ENCODE assay signal across 14 cellular contexts in the genomic region with DNA sequence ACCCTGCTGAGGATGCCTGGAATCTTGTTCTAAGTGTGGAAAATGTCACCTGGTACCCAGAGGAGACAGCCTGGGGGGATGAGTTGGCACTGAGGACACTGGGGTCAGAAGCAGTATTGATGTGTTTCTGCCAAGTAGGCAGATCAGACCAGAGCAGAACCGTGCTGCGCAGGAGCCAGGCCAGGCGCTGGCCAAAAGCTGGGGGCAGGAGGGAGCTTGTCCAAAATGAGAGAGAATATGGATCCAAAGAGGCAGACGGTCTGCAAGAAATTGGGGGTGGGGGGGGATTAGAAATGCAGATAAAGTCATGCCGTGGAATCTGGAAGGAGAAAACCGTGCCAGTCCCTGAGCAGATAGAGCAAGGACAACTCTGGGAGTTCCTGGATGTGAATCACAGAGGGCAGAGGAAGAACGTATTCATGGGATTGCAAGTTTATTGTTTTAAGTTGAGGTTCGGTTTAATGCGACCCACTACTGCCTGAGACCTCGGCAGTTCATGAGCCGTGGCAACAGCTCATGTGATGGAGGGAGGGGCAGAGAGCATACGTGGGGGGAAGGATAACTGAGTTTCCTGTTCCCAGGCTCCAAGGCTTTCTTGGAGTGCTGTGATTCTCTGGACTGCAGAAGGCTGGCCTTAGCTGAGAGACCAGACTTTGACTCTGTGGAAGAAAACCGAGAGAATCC.
A peak's percentile ranks its signal among the peaks of the same experiment; 100 is the strongest.
DNase-seq lines count a peak whose midpoint lies in the region; ATAC-seq and TF ChIP-seq lines count a peak whose summit lies in the region.
"Had no signal": no experiment of that assay in that cellular context is flagged by ENCODE, and none has a peak within 500 bp of the region (broad histone marks: within the 10 kb centered on the region; RNA-seq: fewer than 3 reads in every experiment).

No MANE protein-coding gene starts in this region.

- peaks cover 0 to 3% (median 0%) of the 10 kb centered on the region in 5 experiments for H3K9me3 Mint-ChIP-seq in brain
- H3K9me3 Mint-ChIP-seq: activated naive CD4-positive, alpha-beta T cell treated with anti-CD3 and anti-CD28 coated beads, Interleukin-2, amount 50 U/mL, for 72 hours; endodermal cell had no signal

- H3K23ac ChIP-seq in trophoblast cell (ENCODE audit: low read length): no peak overlapping the region

- TF ChIP-seq CTCF in brain (conservative IDR thresholded peaks at IDR 0.05): no peak

- H3K27ac Mint-ChIP-seq in brain: peak overlapping the region in 3 of 5 experiments; percentile 17 to 81 (median 53)
- H3K27ac Mint-ChIP-seq: activated naive CD4-positive, alpha-beta T cell treated with anti-CD3 and anti-CD28 coated beads, Interleukin-2, amount 50 U/mL, for 72 hours; endodermal cell had no signal

- no peaks in the 10 kb centered on the region for H3K27me3 Mint-ChIP-seq in brain

- no peak overlapping the region for H3K14ac ChIP-seq in trophoblast cell (ENCODE audit: low read length)

- H3K27me3 ChIP-seq in MG63: no peaks in the 10 kb centered on the region
- H3K27me3 ChIP-seq in trophoblast cell (ENCODE audit: insufficient read depth, low read length): no peaks in the 10 kb centered on the region

- intact Hi-C loops in left ventricle myocardium superior (cut with micrococcal nuclease) (no loop called here), sciatic nerve (cut with DNase I) (no loop called here)

- in situ Hi-C loops in Caki2 (cut with HindIII; ENCODE audit: low pct_unique_long_range_greater_than_20kb, low sequenced_read_pairs): no loop called here

- no peak overlapping the region for H3K27ac ChIP-seq in trophoblast cell (ENCODE audit: low read depth, low read length)

- H4K91ac ChIP-seq in trophoblast cell (ENCODE audit: low read depth, low read length): no peak overlapping the region

- H2BK5ac ChIP-seq in trophoblast cell (ENCODE audit: low read depth, low read length, poor library complexity): no peak overlapping the region

- no peak overlapping the region for H3K4me3 ChIP-seq in MG63
- no peak overlapping the region for H3K4me3 ChIP-seq in trophoblast cell (ENCODE audit: low read depth, low read length)

- H3K18ac ChIP-seq in trophoblast cell (ENCODE audit: low read length): no peak overlapping the region

- no peak overlapping the region for H4K12ac ChIP-seq in trophoblast cell (ENCODE audit: low read depth, low read length)

- no peaks in the 10 kb centered on the region for H3K79me2 ChIP-seq in trophoblast cell (ENCODE audit: control insufficient read depth, insufficient read depth, low read length, poor library complexity)

- H3K4me1 ChIP-seq in trophoblast cell (ENCODE audit: control insufficient read depth in 1 of 2, insufficient read depth in 2 of 2, low read length in 2 of 2): no peaks in the 10 kb centered on the region

- no peaks in the 10 kb centered on the region for H3K36me3 Mint-ChIP-seq in brain
- H3K36me3 Mint-ChIP-seq: activated naive CD4-positive, alpha-beta T cell treated with anti-CD3 and anti-CD28 coated beads, Interleukin-2, amount 50 U/mL, for 72 hours had no signal

- DNase-seq in Caki2 (ENCODE audit: low read depth) (peak; percentile 52), left ventricle myocardium superior (peak; percentile 34), sciatic nerve (ENCODE audit: low spot score) (no peak), MG63 (no peak), trophoblast cell (no peak)
- DNase-seq: activated CD4-positive, alpha-beta T cell treated with anti-CD3 and anti-CD28 coated beads, Interleukin-2, amount 50 U/mL, for 4 hours; endodermal cell; NCI-H2227 treated with DMSO at 0.1 percent for 48 hours; SIG-M5; stimulated activated naive CD4-positive, alpha-beta T cell had no signal

- no peak overlapping the region for H3K4me2 ChIP-seq in trophoblast cell (ENCODE audit: low read length)

- H2BK12ac ChIP-seq in trophoblast cell (ENCODE audit: low read length): no peak overlapping the region

- ATAC-seq in left ventricle myocardium superior (peak; percentile 82), sciatic nerve (peak; percentile 74), GM21360 (IDR thresholded peaks at IDR 0.05; ENCODE audit: unreplicated experiment) (no peak), GM21423 (IDR thresholded peaks at IDR 0.05; ENCODE audit: unreplicated experiment) (no peak)
- ATAC-seq: activated naive CD4-positive, alpha-beta T cell treated with anti-CD3 and anti-CD28 coated beads, Interleukin-2, amount 50 U/mL, for 72 hours had no signal

- H3K36me3 ChIP-seq in MG63 (no peaks in the 10 kb centered on the region), trophoblast cell (ENCODE audit: control insufficient read depth in 1 of 2, insufficient read depth in 2 of 2, low read length in 2 of 2) (no peaks in the 10 kb centered on the region)

- H3K4me3 Mint-ChIP-seq in brain: no peak overlapping the region
- H3K4me3 Mint-ChIP-seq: endodermal cell had no signal

- no peaks in the 10 kb centered on the region for H3K9me3 ChIP-seq in MG63
- H3K9me3 ChIP-seq in trophoblast cell (ENCODE audit: insufficient read depth, low read depth, low read length): no peaks in the 10 kb centered on the region

- no peak overlapping the region for H3K4ac ChIP-seq in trophoblast cell (ENCODE audit: low read depth, low read length)

- H2BK120ac ChIP-seq in trophoblast cell (ENCODE audit: insufficient read depth, low read length, poor library complexity): no peak overlapping the region

- no peak overlapping the region for H3K9ac ChIP-seq in trophoblast cell (ENCODE audit: low read length)

- no peaks in the 10 kb centered on the region for H3K79me1 ChIP-seq in trophoblast cell (ENCODE audit: low read length)

- H4K8ac ChIP-seq in trophoblast cell (ENCODE audit: low read depth, low read length): no peak overlapping the region

- WGBS in trophoblast cell (ENCODE audit: extremely low coverage, insufficient coverage, insufficient read length): no CpG with 5 or more reads among the region's 13 CpGs

- H3K4me1 Mint-ChIP-seq in brain: peaks cover 22% of the 10 kb centered on the region

- H2AFZ ChIP-seq in trophoblast cell (ENCODE audit: insufficient read depth, low read length, poor library complexity): no peak overlapping the region

- no peak overlapping the region for H2AK5ac ChIP-seq in trophoblast cell (ENCODE audit: low read length)

Comparison
In these comparisons a context has a peak if more than half of its experiments do, and no peak if none do; other contexts are left out.
1. DNase-seq: peak in Caki2 (single experiment) and left ventricle myocardium superior (single experiment); none in sciatic nerve (single experiment), MG63 (single experiment) and trophoblast cell (0 of 2).
2. ATAC-seq: peak in left ventricle myocardium superior (single experiment) and sciatic nerve (single experiment); none in GM21360 (single experiment) and GM21423 (single experiment).